ENCODE assay signal across 22 cellular contexts in the genomic region with DNA sequence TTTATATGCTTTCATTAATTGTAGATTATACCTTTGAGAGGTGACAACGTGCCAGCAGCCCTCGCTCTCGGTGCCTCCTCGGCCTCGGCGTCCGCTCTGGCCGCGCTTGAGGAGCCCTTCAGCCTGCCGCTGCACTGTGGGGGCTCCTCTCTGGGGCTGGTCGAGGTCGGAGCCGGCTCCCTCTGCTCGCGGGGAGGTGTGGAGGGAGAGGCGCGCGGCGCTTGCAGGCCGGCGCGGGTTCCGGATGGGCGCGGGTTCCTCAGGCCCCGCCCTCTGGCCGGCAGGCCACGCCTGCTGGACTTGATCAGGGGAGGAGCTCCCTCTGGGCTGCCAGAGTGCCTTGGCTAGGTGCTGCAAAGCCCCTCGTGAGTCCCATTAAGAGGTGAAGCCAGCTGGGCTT.
"Had no signal": no experiment of that assay in that cellular context is flagged by ENCODE, and none has a peak within 500 bp of the region (broad histone marks: within the 10 kb centered on the region; RNA-seq: fewer than 3 reads in every experiment).

No MANE protein-coding gene starts in this region.

- DNase-seq: IMR-90, Kasumi-1, MM.1S, NCI-H1092 treated with DMSO at 0.1 percent for 48 hours, NCI-H1436, NCI-H187, NCI-H2029, NCI-H2081 treated with DMSO at 0.1 percent for 48 hours, NCI-H2171, NCI-H226, NCI-H446, NCI-H510A, NCI-H524 treated with DMSO at 0.1 percent for 48 hours, NCI-H69, NCI-H774, Right ventricle myocardium superior, RPMI8226, SIG-M5 had no signal

- H3K4me1 ChIP-seq: SJSA1 had no signal

- H3K9me3 ChIP-seq: SJSA1 had no signal

- H3K27me3 ChIP-seq: SJSA1 had no signal

- FAIRE-seq: RCC 7860 had no signal

- H3K27ac ChIP-seq: KMS-11, SJSA1, SK-N-MC had no signal

- H3K4me3 ChIP-seq: SJSA1, SK-N-MC had no signal

- H3K9ac ChIP-seq: KMS-11 had no signal

- H3K36me3 ChIP-seq: SJSA1 had no signal
